15 cellular contexts compared by ENCODE assay signal in genomic region chr13:51532736-51533197, GRCh38. TPM values are rescaled to one million over a fixed set of nuclear protein-coding genes. Genes with fewer than 3 reads are reported as not detected.
DNase-seq lines count a peak whose midpoint lies in the region; ATAC-seq and TF ChIP-seq lines count a peak whose summit lies in the region.
"Had no signal": no experiment of that assay in that cellular context is flagged by ENCODE, and none has a peak within 500 bp of the region (broad histone marks: within the 10 kb centered on the region; RNA-seq: fewer than 3 reads in every experiment).

No MANE protein-coding gene starts in this region.

- H2BK15ac ChIP-seq in mesendoderm (replicated peaks; ENCODE audit: low read depth): no peak overlapping the region

- no peak for DNase-seq in CD8-positive, alpha-beta memory T cell
- DNase-seq in H7 (peak; percentile 7), WTC11 (ENCODE audit: low spot score) (no peak), mesendoderm (peak; percentile 57), Karpas-422 (no peak)
- no peak for DNase-seq in central memory CD4-positive, alpha-beta T cell
- DNase-seq: activated effector memory CD4-positive, alpha-beta T cell treated with Interleukin-2 at 50 U/mL for 16 hours; C1 segment of cervical spinal cord; DND-41; left lung; NCI-H1105 treated with DMSO at 0.1 percent for 48 hours; NCI-H446; thyroid gland had no signal

- no peak overlapping the region for H4K5ac ChIP-seq in mesendoderm (ENCODE audit: low read length)

- H4K8ac ChIP-seq in mesendoderm (ENCODE audit: low read depth, low read length): no peak overlapping the region

- H3K4me3 ChIP-seq in CD8-positive, alpha-beta memory T cell (ENCODE audit: low read length): no peak overlapping the region
- H3K4me3 ChIP-seq in H7 (ENCODE audit: insufficient read depth, low read depth, low read length): no peak overlapping the region
- no peak overlapping the region for H3K4me3 ChIP-seq in mesendoderm (ENCODE audit: low read length)
- no peak overlapping the region for H3K4me3 ChIP-seq in Karpas-422 (ENCODE audit: low read length)
- H3K4me3 ChIP-seq: left lung, SK-N-MC, thyroid gland had no signal

- peaks cover 0 to 30% (median 0%) of the 10 kb centered on the region in 3 donors for H3K36me3 Mint-ChIP-seq in CD8-positive, alpha-beta memory T cell
- peaks cover 12% of the 10 kb centered on the region for H3K36me3 Mint-ChIP-seq in WTC11

- no peak for TF ChIP-seq POLR2A in GM18505 (IDR thresholded peaks at IDR 0.05; ENCODE audit: borderline replicate concordance, extremely low read depth, insufficient read depth, insufficient read length)

- no peak overlapping the region for H2AFZ ChIP-seq in Karpas-422 (ENCODE audit: low read length)

- no peaks in the 10 kb centered on the region for H4K20me1 ChIP-seq in Karpas-422 (ENCODE audit: insufficient read depth, low read depth, low read length)

- H3K23ac ChIP-seq in mesendoderm (ENCODE audit: low read length): no peak overlapping the region

- H3K9me3 Mint-ChIP-seq in CD8-positive, alpha-beta memory T cell: peaks cover 0 to 2% (median 0%) of the 10 kb centered on the region in 5 donors
- peaks cover 21% of the 10 kb centered on the region for H3K9me3 Mint-ChIP-seq in WTC11

- CTCF ChIA-PET in CD8-positive, alpha-beta memory T cell (lab: Charles Lee): no interaction called here
- CTCF ChIA-PET in WTC11 (lab: Charles Lee): no interaction called here

- WGBS in mesendoderm (ENCODE audit: extremely low coverage, insufficient coverage, low lambda C conversion rate): no CpG with 5 or more reads among the region's 2 CpGs

- no peak overlapping the region for H2AK5ac ChIP-seq in mesendoderm (ENCODE audit: low read length)

- no peak overlapping the region for H2BK5ac ChIP-seq in mesendoderm (ENCODE audit: low read length)

- no peaks in the 10 kb centered on the region for H3K79me2 ChIP-seq in mesendoderm (ENCODE audit: control insufficient read depth, insufficient read depth, low read length)
- H3K79me2 ChIP-seq in Karpas-422 (ENCODE audit: low read length): no peaks in the 10 kb centered on the region

- no peak overlapping the region for H3K9ac ChIP-seq in mesendoderm (ENCODE audit: low read length)
- H3K9ac ChIP-seq in Karpas-422 (ENCODE audit: low read length): no peak overlapping the region

- peak; percentile 85 for ATAC-seq in WTC11
- ATAC-seq in GM18505 (IDR thresholded peaks at IDR 0.05; ENCODE audit: unreplicated experiment): no peak
- ATAC-seq: left lung had no signal

- H3K27me3 ChIP-seq in CD8-positive, alpha-beta memory T cell (ENCODE audit: insufficient read depth, low read length, poor library complexity, severe bottlenecking): no peaks in the 10 kb centered on the region
- H3K27me3 ChIP-seq in H7 (ENCODE audit: control insufficient read depth, insufficient read depth, low read length) (no peaks in the 10 kb centered on the region), mesendoderm (ENCODE audit: insufficient read depth, low read length, poor library complexity) (no peaks in the 10 kb centered on the region), Karpas-422 (ENCODE audit: low read length) (no peaks in the 10 kb centered on the region)
- H3K27me3 ChIP-seq: left lung, thyroid gland had no signal

- no peaks in the 10 kb centered on the region for H3K9me2 ChIP-seq in Karpas-422 (replicated peaks; ENCODE audit: insufficient read depth, low read length)

- H3K79me1 ChIP-seq in mesendoderm (ENCODE audit: low read length): no peaks in the 10 kb centered on the region

- H3K4me2 ChIP-seq in mesendoderm (ENCODE audit: low read length): no peak overlapping the region
- H3K4me2 ChIP-seq in Karpas-422 (ENCODE audit: low read depth, low read length, poor library complexity, severe bottlenecking): no peak overlapping the region

- no peaks in the 10 kb centered on the region for H3K9me3 ChIP-seq in CD8-positive, alpha-beta memory T cell (ENCODE audit: low read length)
- H3K9me3 ChIP-seq in Karpas-422 (ENCODE audit: low read length): no peaks in the 10 kb centered on the region
- H3K9me3 ChIP-seq: left lung, thyroid gland had no signal

- peak overlapping the region in 5 of 8 donors; percentile 25 to 69 (median 57) for H3K27ac Mint-ChIP-seq in CD8-positive, alpha-beta memory T cell
- H3K27ac Mint-ChIP-seq in WTC11: 0 out of 2 replicates have a peak overlapping the region, but pooled peaks have one; percentile 65

- H3K18ac ChIP-seq in mesendoderm (ENCODE audit: low read length): no peak overlapping the region

- H3K27ac ChIP-seq in CD8-positive, alpha-beta memory T cell (ENCODE audit: low read depth, low read length): no peak overlapping the region
- no peak overlapping the region for H3K27ac ChIP-seq in mesendoderm (ENCODE audit: low read depth, low read length)
- no peak overlapping the region for H3K27ac ChIP-seq in Karpas-422 (ENCODE audit: low read length)
- H3K27ac ChIP-seq: left lung, SK-N-MC, thyroid gland had no signal

- H2BK120ac ChIP-seq in mesendoderm (ENCODE audit: low read depth, low read length): no peak overlapping the region

- H3K4ac ChIP-seq in mesendoderm (ENCODE audit: low read depth, low read length): no peak overlapping the region

- TF ChIP-seq CTCF in WTC11 (IDR thresholded peaks at IDR 0.05): no peak

- no peak overlapping the region for H3K56ac ChIP-seq in mesendoderm (ENCODE audit: low read length)

- H3K36me3 ChIP-seq in CD8-positive, alpha-beta memory T cell (ENCODE audit: insufficient read depth, low read length): no peaks in the 10 kb centered on the region
- H3K36me3 ChIP-seq in H7 (replicated peaks; ENCODE audit: control insufficient read depth, insufficient read depth, low read length) (no peaks in the 10 kb centered on the region), mesendoderm (ENCODE audit: control insufficient read depth, insufficient read depth, low read length) (no peaks in the 10 kb centered on the region), Karpas-422 (ENCODE audit: insufficient read depth, low read length) (no peaks in the 10 kb centered on the region)
- H3K36me3 ChIP-seq: left lung, thyroid gland had no signal

- H3K4me1 ChIP-seq in CD8-positive, alpha-beta memory T cell (ENCODE audit: insufficient read depth, low read length): peaks cover 28% of the 10 kb centered on the region
- H3K4me1 ChIP-seq in mesendoderm (ENCODE audit: control insufficient read depth, low read depth, low read length) (no peaks in the 10 kb centered on the region), Karpas-422 (ENCODE audit: low read length) (no peaks in the 10 kb centered on the region)
- H3K4me1 ChIP-seq: thyroid gland had no signal

- POLR2A ChIA-PET in CD8-positive, alpha-beta memory T cell (lab: Charles Lee): no interaction called here
- POLR2A ChIA-PET in WTC11 (lab: Charles Lee): no interaction called here

- peaks cover 29 to 30% (median 29%) of the 10 kb centered on the region in 3 donors for H3K4me1 Mint-ChIP-seq in CD8-positive, alpha-beta memory T cell
- H3K4me1 Mint-ChIP-seq in WTC11: peaks cover 18% of the 10 kb centered on the region

- H3K4me3 Mint-ChIP-seq in CD8-positive, alpha-beta memory T cell: peak overlapping the region in 3 of 7 donors; percentile 11 to 58 (median 57)
- no peak overlapping the region for H3K4me3 Mint-ChIP-seq in WTC11

- H3K27me3 Mint-ChIP-seq in CD8-positive, alpha-beta memory T cell: no peaks in the 10 kb centered on the region
- peaks cover 2% of the 10 kb centered on the region; the same call in 1 of the 2 replicates for H3K27me3 Mint-ChIP-seq in WTC11 (ENCODE audit: low read depth)

TF ChIP-seq in WTC11, 78 proteins besides CTCF, POLR2A, EP300 and RAD21 (continues in another document):
- no peak for TF ChIP-seq E2F4 (CRISPR knock-in tag; IDR thresholded peaks at IDR 0.05; ENCODE audit: borderline replicate concordance, low read depth)
- TF ChIP-seq ZNF416 (CRISPR knock-in tag; IDR thresholded peaks at IDR 0.05): no peak
- TF ChIP-seq ESRRA (CRISPR knock-in tag; IDR thresholded peaks at IDR 0.05; ENCODE audit: borderline replicate concordance): no peak
- no peak for TF ChIP-seq NFATC4 (CRISPR knock-in tag; IDR thresholded peaks at IDR 0.05)
- no peak for TF ChIP-seq ZNF121 (CRISPR knock-in tag; IDR thresholded peaks at IDR 0.05)
- TF ChIP-seq E2F5 (CRISPR knock-in tag; IDR thresholded peaks at IDR 0.05): no peak
- no peak for TF ChIP-seq ELF4 (CRISPR knock-in tag; IDR thresholded peaks at IDR 0.05; ENCODE audit: low read depth)
- no peak for TF ChIP-seq USF2 (CRISPR knock-in tag; IDR thresholded peaks at IDR 0.05)
- no peak for TF ChIP-seq CREM (CRISPR knock-in tag; IDR thresholded peaks at IDR 0.05)
- TF ChIP-seq JUN (CRISPR knock-in tag; IDR thresholded peaks at IDR 0.05): no peak
- TF ChIP-seq JAZF1 (CRISPR knock-in tag; IDR thresholded peaks at IDR 0.05): no peak

RNA-seq across cellular contexts. Expression of gene WDFY2, which starts 51.5 kb away (rescaled TPM):
- 1 to 10 TPM; 6.1 to 7.1 TPM for total RNA-seq in CD8-positive, alpha-beta memory T cell
- polyA plus RNA-seq in CD8-positive, alpha-beta memory T cell: 3.9 TPM
- 5.6 and 13.6 TPM in 2 replicates for total RNA-seq in H7 (2014; rRNA removed; shearing (Covaris generic))
- total RNA-seq in WTC11 (2021): 22.6 to 25.7 TPM (median 23.7 TPM) in 3 replicates
- polyA plus RNA-seq in mesendoderm (2013, experiment 1 of 2): 5.7 TPM
- 6.1 TPM for polyA plus RNA-seq in mesendoderm (2013, experiment 2 of 2)
- total RNA-seq in Karpas-422 (2014; rRNA removed; shearing (Covaris generic); ENCODE audit: low replicate concordance): 3.6 and 4.1 TPM in 2 replicates

Comparison
In these comparisons a context has a peak if more than half of its experiments do, and no peak if none do; other contexts are left out.
1. DNase-seq: peak in H7 (single experiment) and mesendoderm (single experiment); none in CD8-positive, alpha-beta memory T cell (0 of 5), WTC11 (single experiment), central memory CD4-positive, alpha-beta T cell (single experiment) and Karpas-422 (single experiment).